Comparison of ENCODE assay signal across 1 cellular context in genomic region chr7:47551550-47552121, GRCh38.
TF ChIP-seq lines count a peak whose summit lies in the region.

No MANE protein-coding gene starts in this region.

TF ChIP-seq in IMR-90, 13 proteins besides CTCF, POLR2A, EP300 and RAD21:
- no peak for TF ChIP-seq ELK1 (IDR thresholded peaks at IDR 0.05; ENCODE audit: borderline replicate concordance, low read depth, low read length)
- TF ChIP-seq MAZ (IDR thresholded peaks at IDR 0.05; ENCODE audit: borderline replicate concordance, low read depth, low read length), result no peak
- no peak for TF ChIP-seq BHLHE40 (IDR thresholded peaks at IDR 0.05; ENCODE audit: low read depth, low read length)
- no peak for TF ChIP-seq NFE2L2 (IDR thresholded peaks at IDR 0.05; ENCODE audit: low read depth, low read length)
- TF ChIP-seq RFX5 (IDR thresholded peaks at IDR 0.05; ENCODE audit: low read depth, low read length), result no peak
- TF ChIP-seq SMC3 (IDR thresholded peaks at IDR 0.05; ENCODE audit: low read depth, low read length), result no peak
- TF ChIP-seq MXI1 (IDR thresholded peaks at IDR 0.05; ENCODE audit: borderline replicate concordance, low read depth, low read length), result no peak
- TF ChIP-seq RCOR1 (IDR thresholded peaks at IDR 0.05; ENCODE audit: insufficient replicate concordance, low read length), result no peak
